1 cellular context compared by ENCODE assay signal in the genomic region with DNA sequence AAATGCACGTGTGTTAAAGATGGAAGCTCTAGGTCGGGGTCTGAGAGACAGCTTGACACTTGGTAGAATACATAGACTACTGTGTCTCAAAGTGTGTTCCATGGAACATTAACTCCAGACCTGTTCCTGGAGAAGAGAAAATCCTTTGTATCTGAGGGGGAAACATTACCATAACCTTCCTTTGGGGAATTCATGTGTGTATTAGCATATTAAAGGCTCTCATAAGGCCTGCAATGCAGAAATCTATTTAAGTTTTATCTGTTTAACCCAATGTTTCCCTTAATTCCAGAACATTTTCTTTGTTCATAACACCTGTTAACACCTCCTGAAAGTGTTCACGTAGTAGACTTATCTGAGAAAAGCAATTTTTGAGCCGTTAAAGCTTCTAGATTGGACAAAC.
TF ChIP-seq lines count a peak whose summit lies in the region.

No MANE protein-coding gene starts in this region.

TF ChIP-seq in H1, 55 proteins besides CTCF, POLR2A, EP300 and RAD21:
- TF ChIP-seq SRF (IDR thresholded peaks at IDR 0.05; ENCODE audit: low read depth, low read length) (no peak), EZH2 (IDR thresholded peaks at IDR 0.05; ENCODE audit: low read depth, low read length, severe bottlenecking) (no peak), YY1 (IDR thresholded peaks at IDR 0.05; ENCODE audit: low read depth, low read length) (no peak), TAF1 (IDR thresholded peaks at IDR 0.05; ENCODE audit: low read depth, low read length) (no peak), EGR1 (IDR thresholded peaks at IDR 0.05; ENCODE audit: borderline replicate concordance, low read depth, low read length) (no peak), CHD1 (IDR thresholded peaks at IDR 0.05; ENCODE audit: low read depth, low read length) (no peak), SAP30 (IDR thresholded peaks at IDR 0.05; ENCODE audit: insufficient read depth, insufficient replicate concordance, low read length) (no peak), MAFK (IDR thresholded peaks at IDR 0.05; ENCODE audit: low read depth, low read length) (no peak), TCF12 (IDR thresholded peaks at IDR 0.05; ENCODE audit: low read depth, low read length) (no peak), RNF2 (IDR thresholded peaks at IDR 0.05; ENCODE audit: borderline replicate concordance, low read depth, low read length, missing control alignments, poor library complexity, severe bottlenecking) (no peak), CBX8 (IDR thresholded peaks at IDR 0.05; ENCODE audit: borderline replicate concordance, low read depth, low read length) (no peak), NANOG (IDR thresholded peaks at IDR 0.05; ENCODE audit: insufficient read depth, low read depth, low read length, poor library complexity, severe bottlenecking) (no peak)
- TF ChIP-seq, protein P1, sequence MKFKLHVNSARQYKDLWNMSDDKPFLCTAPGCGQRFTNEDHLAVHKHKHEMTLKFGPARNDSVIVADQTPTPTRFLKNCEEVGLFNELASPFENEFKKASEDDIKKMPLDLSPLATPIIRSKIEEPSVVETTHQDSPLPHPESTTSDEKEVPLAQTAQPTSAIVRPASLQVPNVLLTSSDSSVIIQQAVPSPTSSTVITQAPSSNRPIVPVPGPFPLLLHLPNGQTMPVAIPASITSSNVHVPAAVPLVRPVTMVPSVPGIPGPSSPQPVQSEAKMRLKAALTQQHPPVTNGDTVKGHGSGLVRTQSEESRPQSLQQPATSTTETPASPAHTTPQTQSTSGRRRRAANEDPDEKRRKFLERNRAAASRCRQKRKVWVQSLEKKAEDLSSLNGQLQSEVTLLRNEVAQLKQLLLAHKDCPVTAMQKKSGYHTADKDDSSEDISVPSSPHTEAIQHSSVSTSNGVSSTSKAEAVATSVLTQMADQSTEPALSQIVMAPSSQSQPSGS (IDR thresholded peaks at IDR 0.05; ENCODE audit: low read length), result no peak
TF ChIP-seq in H1: peak in this region for 0.
